8 cellular contexts compared by ENCODE assay signal in the genomic region with DNA sequence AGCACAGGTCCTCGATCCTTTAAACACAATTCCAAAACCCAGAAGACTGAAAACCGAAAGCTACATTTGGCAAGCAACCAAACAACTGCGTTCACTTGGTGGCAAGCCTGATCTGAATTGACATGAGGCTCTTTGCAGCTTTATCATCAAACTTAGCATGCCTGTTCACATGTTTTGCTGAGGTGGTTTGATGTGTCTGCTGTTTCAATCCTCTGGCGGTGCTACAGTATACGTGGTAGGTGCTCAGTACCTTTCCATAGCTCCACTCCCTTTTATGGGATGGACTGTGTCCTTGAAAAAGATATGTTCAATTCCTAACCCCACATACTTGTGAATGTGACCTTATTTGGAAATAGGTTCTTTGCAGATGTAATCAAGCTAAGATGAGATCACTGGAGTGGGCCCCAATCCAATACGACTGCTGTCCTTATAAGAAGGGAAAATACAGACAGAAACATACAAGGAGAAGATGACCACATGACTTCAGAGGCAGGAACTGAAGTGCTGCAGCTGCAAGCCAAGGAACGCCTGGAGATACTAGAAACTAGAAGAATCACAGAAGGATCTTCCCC. TPM values are rescaled to one million over a fixed set of nuclear protein-coding genes. Genes with fewer than 3 reads are reported as not detected.
DNase-seq lines count a peak whose midpoint lies in the region; ATAC-seq, FAIRE-seq and TF ChIP-seq lines count a peak whose summit lies in the region.

No MANE protein-coding gene starts in this region.

- H3K36me3 Mint-ChIP-seq in Calu3 (ENCODE audit: insufficient read depth, unreplicated experiment) = peaks cover 6% of the 10 kb centered on the region

- no peaks in the 10 kb centered on the region for H3K36me3 ChIP-seq in A673 (ENCODE audit: insufficient read depth, low read length, poor library complexity, severe bottlenecking)
- H3K36me3 ChIP-seq in bronchial epithelial cell (ENCODE audit: control insufficient read depth, insufficient read depth, low read length) = peaks cover 1% of the 10 kb centered on the region
- H3K36me3 ChIP-seq in lower lobe of right lung = no peaks in the 10 kb centered on the region

- no peak overlapping the region for H3K4me3 ChIP-seq in A673 (ENCODE audit: low read depth, low read length, poor library complexity, severe bottlenecking)
- H3K4me3 ChIP-seq in bronchial epithelial cell (ENCODE audit: low read depth, low read length) = no peak overlapping the region
- no peak overlapping the region for H3K4me3 ChIP-seq in lower lobe of right lung

- POLR2A ChIA-PET in A673 (lab: Charles Lee; ENCODE audit: low non-redundant PET) = no interaction called here

- intact Hi-C loops in A673 (cut with micrococcal nuclease; ENCODE audit: unreplicated experiment) = no loop called here
- intact Hi-C loops in lower lobe of right lung (cut with DNase I) = no loop called here
- intact Hi-C loops in Calu3 (cut with micrococcal nuclease; ENCODE audit: unreplicated experiment) = no loop called here

- no peaks in the 10 kb centered on the region for H3K9me3 Mint-ChIP-seq in Calu3 (ENCODE audit: low read depth, unreplicated experiment)

- CTCF ChIA-PET in A673 (lab: Charles Lee) (no interaction called here), Calu3 (lab: Charles Lee) (interaction anchor here (0.8 to 1.6 kb wide), 2 partner anchors 8 to 712 kb away, joined by 5 to 7 read pairs; no protein-coding TSS in a partner anchor)

- peak; percentile 3 for DNase-seq in A673 (ENCODE audit: low spot score)
- DNase-seq in HCEC 1CT = peak; percentile 98
- peak; percentile 87 for DNase-seq in bronchial epithelial cell (ENCODE audit: low read depth)
- DNase-seq in lower lobe of right lung = no peak
- DNase-seq in T-helper 9 cell = no peak
- no peak for DNase-seq in Calu3

- H3K4me3 Mint-ChIP-seq in Calu3 (ENCODE audit: low read depth, unreplicated experiment) = no peak overlapping the region

- no peak overlapping the region for H3K27ac Mint-ChIP-seq in Calu3 (ENCODE audit: unreplicated experiment)

- H3K9me3 ChIP-seq in A673 (ENCODE audit: low read depth, low read length, poor library complexity, severe bottlenecking) = no peaks in the 10 kb centered on the region
- no peaks in the 10 kb centered on the region for H3K9me3 ChIP-seq in lower lobe of right lung

- H3K27me3 Mint-ChIP-seq in Calu3 (ENCODE audit: unreplicated experiment) = no peaks in the 10 kb centered on the region

- TF ChIP-seq CTCF in A673 (conservative IDR thresholded peaks at IDR 0.05; ENCODE audit: low read depth, low read length) (no peak), bronchial epithelial cell (IDR thresholded peaks at IDR 0.05; ENCODE audit: insufficient read depth, low read length, severe bottlenecking) (no peak), lower lobe of right lung (IDR thresholded peaks at IDR 0.05) (no peak), Calu3 (IDR thresholded peaks at IDR 0.05; ENCODE audit: unreplicated experiment) (no peak)

- ATAC-seq in lower lobe of right lung (peak; percentile 65 to 72), HG02970 (IDR thresholded peaks at IDR 0.05; ENCODE audit: low FRiP score, unreplicated experiment) (no peak), GM18909 (IDR thresholded peaks at IDR 0.05; ENCODE audit: poor library complexity, unreplicated experiment) (no peak)

- peaks cover 60% of the 10 kb centered on the region for H3K4me1 Mint-ChIP-seq in Calu3 (ENCODE audit: low read depth, unreplicated experiment)

- H3K4me1 ChIP-seq in A673 (ENCODE audit: insufficient read depth, low read length, poor library complexity, severe bottlenecking) = no peaks in the 10 kb centered on the region
- peaks cover 32% of the 10 kb centered on the region for H3K4me1 ChIP-seq in lower lobe of right lung

- H3K27ac ChIP-seq in A673 (ENCODE audit: low read depth, low read length, poor library complexity, severe bottlenecking) = no peak overlapping the region
- peak overlapping the region; percentile 51 for H3K27ac ChIP-seq in lower lobe of right lung

- peak; percentile 82 for FAIRE-seq in bronchial epithelial cell (lab: Jason Lieb, UNC)

- H3K27me3 ChIP-seq in A673 (replicated peaks; ENCODE audit: insufficient read depth, low read depth, low read length, poor library complexity) (no peaks in the 10 kb centered on the region), bronchial epithelial cell (ENCODE audit: control insufficient read depth, insufficient read depth, low read length) (no peaks in the 10 kb centered on the region), lower lobe of right lung (ENCODE audit: low read depth) (no peaks in the 10 kb centered on the region)

- BruUV-seq in A673 (replicated peaks; lab: Mats Ljungman, UMichigan) (no TSS peak), Calu3 (replicated peaks; lab: Mats Ljungman, UMichigan) (no TSS peak)

RNA-seq across cellular contexts. Expression of a gene that starts 33.4 kb away (rescaled TPM):
- 28.1 and 28.8 TPM in 2 replicates for total RNA-seq in A673 (2021)
- 24.0 and 24.6 TPM in 2 replicates for total RNA-seq in bronchial epithelial cell
- total RNA-seq in lower lobe of right lung = 50.6 TPM
- 111 and 115 TPM in 2 replicates for total RNA-seq in Calu3 (2022)

Comparison
In these comparisons a context has a peak if more than half of its experiments do, and no peak if none do; other contexts are left out.
1. DNase-seq: peak in A673 (single experiment), HCEC 1CT (single experiment) and bronchial epithelial cell (single experiment); none in lower lobe of right lung (single experiment), T-helper 9 cell (single experiment) and Calu3 (single experiment).
2. ATAC-seq: peak in lower lobe of right lung (2 of 2); none in HG02970 (single experiment) and GM18909 (single experiment).